17 cellular contexts compared by ENCODE assay signal in genomic region chr19:54389556-54389955, GRCh38. TPM values are rescaled to one million over a fixed set of nuclear protein-coding genes. Genes with fewer than 3 reads are reported as not detected.
DNase-seq lines count a peak whose midpoint lies in the region; ATAC-seq, FAIRE-seq and TF ChIP-seq lines count a peak whose summit lies in the region.
"Had no signal": no experiment of that assay in that cellular context is flagged by ENCODE, and none has a peak within 500 bp of the region (broad histone marks: within the 10 kb centered on the region; RNA-seq: fewer than 3 reads in every experiment).

No MANE protein-coding gene starts in this region.

- H3K4me3 Mint-ChIP-seq in immature natural killer cell = peak overlapping the region in 3 of 5 donors; percentile 30 to 40 (median 35)

- H3K36me3 Mint-ChIP-seq in immature natural killer cell = no peaks in the 10 kb centered on the region

- no peaks in the 10 kb centered on the region for H3K9me2 ChIP-seq in DOHH2 (replicated peaks; ENCODE audit: control insufficient read depth, low read length)
- H3K9me2 ChIP-seq: SK-N-SH had no signal

- DNase-seq in Ammon's horn (ENCODE audit: low spot score) = peak; percentile 10
- peak; percentile 94 for DNase-seq in OCI-M1 (lab: John Stamatoyannopoulos, UW)
- DNase-seq in immature natural killer cell = no peak
- DNase-seq in stimulated activated naive CD4-positive, alpha-beta T cell (lab: John Stamatoyannopoulos, UW) = no peak
- no peak for DNase-seq in GM12891 (ENCODE audit: insufficient read length, low spot score)
- DNase-seq: activated T-cell treated with anti-CD3 and anti-CD28 coated beads, Interleukin-2, amount 50 U/mL, for 72 hours; amniotic stem cell; DMS79 treated with DMSO at 0.1 percent for 48 hours; mucosa of descending colon; SK-N-SH; stimulated activated CD4-positive, alpha-beta T cell treated with anti-CD3 and anti-CD28 coated beads, Interleukin-12 subunit alpha, Interleukin-12 subunit beta, amount 100 ng/mL, for 4 hours; substantia nigra had no signal

- peaks cover 10% of the 10 kb centered on the region for H4K20me1 ChIP-seq in DOHH2 (ENCODE audit: control insufficient read depth, insufficient read depth, low read depth, low read length)

- H3K9me3 Mint-ChIP-seq in immature natural killer cell = no peaks in the 10 kb centered on the region
- H3K9me3 Mint-ChIP-seq: activated T-cell treated with anti-CD3 and anti-CD28 coated beads, Interleukin-2, amount 50 U/mL, for 72 hours had no signal

- H3K79me2 ChIP-seq in DOHH2 (ENCODE audit: control insufficient read depth, low read length) = no peaks in the 10 kb centered on the region

- peak overlapping the region; percentile 91 for H3K4me2 ChIP-seq in DOHH2 (ENCODE audit: low read length)
- H3K4me2 ChIP-seq: SK-N-SH had no signal

- H3K27me3 Mint-ChIP-seq in immature natural killer cell (ENCODE audit: low read depth in 3 of 3) = peaks cover 0 to 12% (median 8%) of the 10 kb centered on the region in 3 donors

- no peaks in the 10 kb centered on the region for H3K9me3 ChIP-seq in DOHH2 (ENCODE audit: control insufficient read depth, insufficient read depth, low read length)
- H3K9me3 ChIP-seq: mucosa of descending colon, SK-N-SH had no signal

- H3K27ac Mint-ChIP-seq in immature natural killer cell = peak overlapping the region; percentile 7 to 91 (median 40)
- H3K27ac Mint-ChIP-seq: activated T-cell treated with anti-CD3 and anti-CD28 coated beads, Interleukin-2, amount 50 U/mL, for 72 hours; progenitor cell of endocrine pancreas had no signal

- TF ChIP-seq CTCF in DOHH2 (IDR thresholded peaks at IDR 0.05; ENCODE audit: low read depth, low read length, poor library complexity, severe bottlenecking) = no peak

- no peaks in the 10 kb centered on the region for H3K36me3 ChIP-seq in DOHH2 (ENCODE audit: control insufficient read depth, low read length)

- ATAC-seq in HG02610 (IDR thresholded peaks at IDR 0.05; ENCODE audit: unreplicated experiment) (no peak), GM19395 (IDR thresholded peaks at IDR 0.05; ENCODE audit: unreplicated experiment) (no peak)

- H3K4me1 Mint-ChIP-seq in immature natural killer cell = peaks cover 33 to 42% of the 10 kb centered on the region in 2 donors

- no peak for TF ChIP-seq POLR2A in GM12891 (IDR thresholded peaks at IDR 0.05; ENCODE audit: low read depth, low read length)

- H3K4me3 ChIP-seq in DOHH2 (ENCODE audit: low read length) = peak overlapping the region; percentile 63
- H3K4me3 ChIP-seq: mucosa of descending colon had no signal

- no peak for FAIRE-seq in GM12891 (lab: Jason Lieb, UNC)
- FAIRE-seq: keratinocyte had no signal

- peaks cover 44% of the 10 kb centered on the region for H3K4me1 ChIP-seq in DOHH2 (ENCODE audit: control insufficient read depth, low read length)

- peak overlapping the region; percentile 30 for H3K27ac ChIP-seq in DOHH2 (ENCODE audit: low read depth, low read length)

- peaks cover 67% of the 10 kb centered on the region for H3K27me3 ChIP-seq in DOHH2 (ENCODE audit: control insufficient read depth, low read length)

- peaks cover 19% of the 10 kb centered on the region for H3F3A ChIP-seq in DOHH2 (ENCODE audit: control insufficient read depth, insufficient read depth)

TF ChIP-seq in GM12891, 5 proteins besides CTCF, POLR2A, EP300 and RAD21:
- TF ChIP-seq POU2F2 (IDR thresholded peaks at IDR 0.05; ENCODE audit: low read depth, low read length) = no peak
- TF ChIP-seq TAF1 (IDR thresholded peaks at IDR 0.05; ENCODE audit: low read depth, low read length) = no peak
- TF ChIP-seq PAX5 (IDR thresholded peaks at IDR 0.05; ENCODE audit: insufficient read depth, low read length, severe bottlenecking) = no peak
- no peak for TF ChIP-seq SPI1 (IDR thresholded peaks at IDR 0.05; ENCODE audit: low read depth, low read length)
- TF ChIP-seq POLR2AphosphoS5 (IDR thresholded peaks at IDR 0.05; ENCODE audit: low read depth, low read length) = no peak

RNA-seq across cellular contexts. Expression of gene LAIR1, which starts 24.8 kb away (rescaled TPM):
- polyA plus RNA-seq in immature natural killer cell = 100 to 1,000 TPM in 2 of 3 donors, 10 to 100 TPM in 1; 86.9 to 247 (median 126) TPM
- polyA plus RNA-seq in GM12891 (2012; ENCODE audit: low read depth, missing spikeins) = 0.03 TPM
- polyA plus RNA-seq: keratinocyte, SK-N-SH had no signal

RNA-seq across cellular contexts. Expression of gene TTYH1, which starts 25.7 kb away (rescaled TPM):
- 1 to 10 TPM in 1 of 3 donors, under 1 TPM in 1, not detected in 1; 0.48 to 1.5 TPM for polyA plus RNA-seq in immature natural killer cell
- polyA plus RNA-seq in GM12891 (2012; ENCODE audit: low read depth, missing spikeins) = 0.58 TPM

RNA-seq across cellular contexts. Expression of gene LILRA4, which starts 50.6 kb away (rescaled TPM):
- 1 to 10 TPM; 2.3 to 6.6 (median 2.8) TPM for polyA plus RNA-seq in immature natural killer cell
- 0.09 TPM for polyA plus RNA-seq in GM12891 (2012; ENCODE audit: low read depth, missing spikeins)
- polyA plus RNA-seq: keratinocyte, SK-N-SH had no signal

RNA-seq across cellular contexts. Expression of gene LENG8, which starts 59.4 kb away (rescaled TPM):
- 1 to 10 TPM; 3.2 to 8.6 (median 3.2) TPM for polyA plus RNA-seq in immature natural killer cell
- polyA plus RNA-seq in GM12891 (2012; ENCODE audit: low read depth, missing spikeins) = 142 TPM

Comparison
In these comparisons a context has a peak if more than half of its experiments do, and no peak if none do; other contexts are left out.
1. DNase-seq: peak in Ammon's horn (single experiment) and OCI-M1 (single experiment); none in immature natural killer cell (0 of 3), stimulated activated naive CD4-positive, alpha-beta T cell (0 of 6) and GM12891 (single experiment).